ENCODE assay signal across 13 cellular contexts in genomic region chr14:105739331-105740102, GRCh38.
"Had no signal": no experiment of that assay in that cellular context is flagged by ENCODE, and none has a peak within 500 bp of the region (broad histone marks: within the 10 kb centered on the region; RNA-seq: fewer than 3 reads in every experiment).

No MANE protein-coding gene starts in this region.

- H3K9me3 ChIP-seq: pancreas, sigmoid colon had no signal

- ATAC-seq: pancreas had no signal

- DNase-seq: activated CD4-positive, alpha-beta T cell treated with anti-CD3 and anti-CD28 coated beads, Interleukin-2, amount 50 U/mL, for 1 hour; activated CD8-positive, alpha-beta memory T cell treated with anti-CD3 and anti-CD28 coated beads for 24 hours; activated naive CD4-positive, alpha-beta T cell treated with anti-CD3 and anti-CD28 coated beads for 36 hours; activated T-cell treated with anti-CD3 and anti-CD28 coated beads for 4 hours; dermis blood vessel endothelial cell; foreskin melanocyte; sigmoid colon; stimulated activated CD4-positive, alpha-beta T cell treated with anti-CD3 and anti-CD28 coated beads, Interleukin-12 subunit alpha, Interleukin-12 subunit beta, amount 100 ng/mL, for 4 hours; stimulated activated CD4-positive, alpha-beta T cell treated with anti-CD3 and anti-CD28 coated beads, Interleukin-2, amount 100 ng/mL, for 24 hours; T-helper 9 cell had no signal

- H3K36me3 ChIP-seq: pancreas, sigmoid colon, tibial nerve had no signal

- H3K4me1 ChIP-seq: pancreas, sigmoid colon, tibial nerve had no signal

- H3K27me3 ChIP-seq: pancreas, sigmoid colon, tibial nerve had no signal

- H3K4me3 ChIP-seq: pancreas, sigmoid colon, tibial nerve had no signal

- H3K27ac ChIP-seq: epithelial cell of prostate, pancreas, sigmoid colon, tibial nerve had no signal
